In the genomic region with DNA sequence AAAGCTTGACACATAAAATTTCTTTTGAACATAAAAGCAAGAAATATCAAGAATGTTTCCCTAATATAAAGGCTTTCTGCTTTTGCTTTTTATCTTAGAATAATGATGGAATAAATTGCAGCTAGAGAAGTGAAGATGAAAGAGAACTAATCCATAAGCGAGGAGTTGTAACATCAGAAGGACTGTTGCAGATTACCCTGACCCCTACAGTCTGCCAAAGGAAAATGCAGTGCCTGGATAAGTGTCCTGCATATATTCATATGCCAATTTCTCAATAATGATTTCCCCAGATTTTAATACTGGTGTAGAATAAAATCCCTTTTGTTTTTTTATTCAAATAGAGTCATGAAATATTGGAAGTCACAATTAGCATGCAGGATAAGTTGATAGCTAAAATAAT, we compare ENCODE assay signal across 11 cellular contexts.
DNase-seq lines count a peak whose midpoint lies in the region; ATAC-seq and TF ChIP-seq lines count a peak whose summit lies in the region.
"Had no signal": no experiment of that assay in that cellular context is flagged by ENCODE, and none has a peak within 500 bp of the region (broad histone marks: within the 10 kb centered on the region; RNA-seq: fewer than 3 reads in every experiment).

No MANE protein-coding gene starts in this region.

- H3K4me1 Mint-ChIP-seq in HFFc6 (ENCODE audit: low read depth), result no peaks in the 10 kb centered on the region
- no peaks in the 10 kb centered on the region for H3K4me1 Mint-ChIP-seq in activated CD4-positive, alpha-beta T cell treated with anti-CD3 and anti-CD28 coated beads for 36 hours

- TF ChIP-seq CTCF in AG10803 (conservative IDR thresholded peaks at IDR 0.05; ENCODE audit: low read length) (no peak; the same call in 1 of the 2 replicates), HFFc6 (IDR thresholded peaks at IDR 0.05) (peak; percentile 70)

- POLR2A ChIA-PET in activated CD4-positive, alpha-beta T cell treated with anti-CD3 and anti-CD28 coated beads for 36 hours (lab: Charles Lee), result no interaction called here

- no peak overlapping the region for H3K4me3 ChIP-seq in AG10803 (ENCODE audit: low read length)

- H3K9me3 Mint-ChIP-seq in HFFc6, result no peaks in the 10 kb centered on the region
- H3K9me3 Mint-ChIP-seq in activated CD4-positive, alpha-beta T cell treated with anti-CD3 and anti-CD28 coated beads for 36 hours (ENCODE audit: low read depth), result no peaks in the 10 kb centered on the region

- CTCF ChIA-PET in activated CD4-positive, alpha-beta T cell treated with anti-CD3 and anti-CD28 coated beads for 36 hours (lab: Charles Lee), result no interaction called here

- no peak overlapping the region for H3K4me3 Mint-ChIP-seq in HFFc6
- H3K4me3 Mint-ChIP-seq in activated CD4-positive, alpha-beta T cell treated with anti-CD3 and anti-CD28 coated beads for 36 hours, result no peak overlapping the region

- intact Hi-C loops in sciatic nerve (cut with DNase I), result no loop called here
- intact Hi-C loops in activated CD4-positive, alpha-beta T cell treated with anti-CD3 and anti-CD28 coated beads for 36 hours (cut with DNase I, micrococcal nuclease), result no loop called here

- H3K27me3 Mint-ChIP-seq in HFFc6 (ENCODE audit: insufficient read depth), result no peaks in the 10 kb centered on the region
- no peaks in the 10 kb centered on the region for H3K27me3 Mint-ChIP-seq in activated CD4-positive, alpha-beta T cell treated with anti-CD3 and anti-CD28 coated beads for 36 hours

- ATAC-seq in sciatic nerve, result no peak
- no peak for ATAC-seq in activated CD4-positive, alpha-beta T cell treated with anti-CD3 and anti-CD28 coated beads for 36 hours
- ATAC-seq: esophagus mucosa had no signal

- DNase-seq in AG10803 (ENCODE audit: low read depth) (peak; percentile 3), HFFc6 (peak; percentile 40), amniotic epithelial cell (ENCODE audit: low read depth) (peak; percentile 7), kidney tubule cell (ENCODE audit: low spot score) (peak; percentile 6), NCI-H226 (no peak), sciatic nerve (ENCODE audit: low spot score) (no peak), KG1 (lab: John Stamatoyannopoulos, UW) (no peak)
- no peak for DNase-seq in activated CD4-positive, alpha-beta T cell treated with anti-CD3 and anti-CD28 coated beads for 36 hours
- DNase-seq: activated T-cell treated with anti-CD3 and anti-CD28 coated beads, Interleukin-2, amount 50 U/mL, for 48 hours; GF-D8 had no signal

- H3K36me3 Mint-ChIP-seq in HFFc6 (ENCODE audit: low read depth), result no peaks in the 10 kb centered on the region
- no peaks in the 10 kb centered on the region for H3K36me3 Mint-ChIP-seq in activated CD4-positive, alpha-beta T cell treated with anti-CD3 and anti-CD28 coated beads for 36 hours (ENCODE audit: low read depth)

- H3K27ac Mint-ChIP-seq in HFFc6, result no peak overlapping the region
- no peak overlapping the region for H3K27ac Mint-ChIP-seq in activated CD4-positive, alpha-beta T cell treated with anti-CD3 and anti-CD28 coated beads for 36 hours

Comparison
In these comparisons a context has a peak if more than half of its experiments do, and no peak if none do; other contexts are left out.
1. DNase-seq: peak in AG10803 (single experiment), HFFc6 (single experiment), amniotic epithelial cell (single experiment) and kidney tubule cell (single experiment); none in NCI-H226 (single experiment), sciatic nerve (single experiment), activated CD4-positive, alpha-beta T cell treated with anti-CD3 and anti-CD28 coated beads for 36 hours (single experiment) and KG1 (single experiment).